In genomic region chr9:93091453-93092081, GRCh38 we compare ENCODE assay signal across 8 cellular contexts. TPM values are rescaled to one million over a fixed set of nuclear protein-coding genes. Genes with fewer than 3 reads are reported as not detected.
A peak's percentile ranks its signal among the peaks of the same experiment; 100 is the strongest.
DNase-seq lines count a peak whose midpoint lies in the region; ATAC-seq and TF ChIP-seq lines count a peak whose summit lies in the region.

No MANE protein-coding gene starts in this region.

- H3K36me3 Mint-ChIP-seq in CD4-positive, alpha-beta T cell (ENCODE audit: low read depth): peaks cover 37% of the 10 kb centered on the region
- H3K36me3 Mint-ChIP-seq in activated naive CD8-positive, alpha-beta T cell treated with anti-CD3 and anti-CD28 coated beads for 36 hours: peaks cover 36% of the 10 kb centered on the region

- no peak for TF ChIP-seq POLR2A in transverse colon (IDR thresholded peaks at IDR 0.05)

- no peaks in the 10 kb centered on the region for H3K27me3 ChIP-seq in CD4-positive, alpha-beta T cell (ENCODE audit: control insufficient read depth, insufficient read depth, low read length)
- H3K27me3 ChIP-seq in aorta (ENCODE audit: control insufficient read depth in 1 of 2, insufficient read depth in 2 of 2, low read length in 1 of 2): no peaks in the 10 kb centered on the region
- no peaks in the 10 kb centered on the region for H3K27me3 ChIP-seq in transverse colon

- no peak overlapping the region for H3K4me3 Mint-ChIP-seq in CD4-positive, alpha-beta T cell
- H3K4me3 Mint-ChIP-seq in activated naive CD8-positive, alpha-beta T cell treated with anti-CD3 and anti-CD28 coated beads for 36 hours: no peak overlapping the region

- in situ Hi-C loops in transverse colon (cut with MboI; ENCODE audit: low pct_ligation_motif_present in 1 of 4, low pct_unique_long_range_greater_than_20kb in 1 of 4, low sequenced_read_pairs in 3 of 4): no loop called here

- H3K4me3 ChIP-seq in aorta (ENCODE audit: low read length in 2 of 2): no peak overlapping the region
- H3K4me3 ChIP-seq in transverse colon: no peak overlapping the region

- peak in 6 of 10 experiments; percentile 30 to 58 (median 46) for DNase-seq in CD4-positive, alpha-beta T cell
- DNase-seq in NCI-H226 (peak; percentile 87), mesenteric fat pad (ENCODE audit: low spot score) (peak; percentile 55), aorta (peak; percentile 61 to 79), GF-D8 (lab: John Stamatoyannopoulos, UW) (no peak), transverse colon (no peak), NCI-H2107 treated with DMSO at 0.1 percent for 48 hours (lab: John Stamatoyannopoulos, UW; ENCODE audit: unreplicated experiment) (no peak)
- DNase-seq in activated naive CD8-positive, alpha-beta T cell treated with anti-CD3 and anti-CD28 coated beads for 36 hours: peak; percentile 70

- CTCF ChIA-PET in CD4-positive, alpha-beta T cell (lab: Charles Lee): interaction anchor here (1.1 kb wide), 1 partner anchor 88 kb away, joined by 5 read pairs; no protein-coding TSS in a partner anchor

- 79 to 85% methylated on average over 3 of the region's 3 CpGs for WGBS in aorta, 2 donors
- WGBS in transverse colon (ENCODE audit: low coverage in 1 of 2), 2 donors: 80% methylated on average over 3 of the region's 3 CpGs; no CpG with 5 or more reads in 1 of the 2 donors

- POLR2A ChIA-PET in CD4-positive, alpha-beta T cell (lab: Charles Lee): interaction anchor here (0.6 to 3.0 kb wide), 4 partner anchors 11 to 55 kb away, joined by 3 to 15 read pairs (median 3); no protein-coding TSS in a partner anchor

- no peaks in the 10 kb centered on the region for H3K27me3 Mint-ChIP-seq in CD4-positive, alpha-beta T cell
- no peaks in the 10 kb centered on the region for H3K27me3 Mint-ChIP-seq in activated naive CD8-positive, alpha-beta T cell treated with anti-CD3 and anti-CD28 coated beads for 36 hours

- no peaks in the 10 kb centered on the region for H3K4me1 ChIP-seq in aorta (ENCODE audit: control insufficient read depth in 1 of 2, insufficient read depth in 2 of 2, low read length in 2 of 2)
- H3K4me1 ChIP-seq in transverse colon: peaks cover 4 to 26% (median 7%) of the 10 kb centered on the region in 4 donors

- peaks cover 56% of the 10 kb centered on the region for H3K4me1 Mint-ChIP-seq in CD4-positive, alpha-beta T cell (ENCODE audit: low read depth)
- peaks cover 60% of the 10 kb centered on the region for H3K4me1 Mint-ChIP-seq in activated naive CD8-positive, alpha-beta T cell treated with anti-CD3 and anti-CD28 coated beads for 36 hours

- TF ChIP-seq CTCF in CD4-positive, alpha-beta T cell (IDR thresholded peaks at IDR 0.05): no peak
- no peak for TF ChIP-seq CTCF in transverse colon (IDR thresholded peaks at IDR 0.05)

- no peak overlapping the region for H3K27ac ChIP-seq in CD4-positive, alpha-beta T cell (ENCODE audit: low read depth, low read length)
- H3K27ac ChIP-seq in aorta (ENCODE audit: low read depth in 1 of 2, low read length in 2 of 2) (no peak overlapping the region), transverse colon (no peak overlapping the region)

- H3K27ac Mint-ChIP-seq in CD4-positive, alpha-beta T cell: peak overlapping the region; percentile 99
- H3K27ac Mint-ChIP-seq in activated naive CD8-positive, alpha-beta T cell treated with anti-CD3 and anti-CD28 coated beads for 36 hours: peak overlapping the region; percentile 84

- H3K36me3 ChIP-seq in aorta (ENCODE audit: control insufficient read depth in 1 of 2, insufficient read depth in 2 of 2, low read length in 1 of 2): no peaks in the 10 kb centered on the region
- no peaks in the 10 kb centered on the region for H3K36me3 ChIP-seq in transverse colon

- no peaks in the 10 kb centered on the region for H3K9me3 ChIP-seq in CD4-positive, alpha-beta T cell (ENCODE audit: control insufficient read depth, low read length)
- H3K9me3 ChIP-seq in aorta (ENCODE audit: control insufficient read depth, low read length) (peaks cover 2% of the 10 kb centered on the region), transverse colon (no peaks in the 10 kb centered on the region)

- no peaks in the 10 kb centered on the region for H3K9me3 Mint-ChIP-seq in CD4-positive, alpha-beta T cell
- peaks cover 28% of the 10 kb centered on the region for H3K9me3 Mint-ChIP-seq in activated naive CD8-positive, alpha-beta T cell treated with anti-CD3 and anti-CD28 coated beads for 36 hours

- no peak for TF ChIP-seq EP300 in transverse colon (IDR thresholded peaks at IDR 0.05; ENCODE audit: low read depth)

- intact Hi-C loops in CD4-positive, alpha-beta T cell (cut with DNase I, micrococcal nuclease): loop anchor here in 1 of 2 experiments (5.0 kb wide), 1 partner anchor 84 kb away; no protein-coding TSS in a partner anchor
- intact Hi-C loops in aorta (cut with DNase I) (loop anchor here (10.0 kb wide), 1 partner anchor 87 kb away; no protein-coding TSS in a partner anchor), transverse colon (cut with DNase I; ENCODE audit: low total_unique reads) (no loop called here)

- no peak for ATAC-seq in CD4-positive, alpha-beta T cell (ENCODE audit: poor library complexity)
- no peak for ATAC-seq in aorta (ENCODE audit: low FRiP score)

RNA-seq across cellular contexts. Expression of gene CARD19, which starts 4.5 kb away (rescaled TPM):
- total RNA-seq in CD4-positive, alpha-beta T cell: 10 to 100 TPM; 38.8 to 39.2 TPM
- 10 to 100 TPM; 36.5 to 38.6 TPM for total RNA-seq in activated naive CD8-positive, alpha-beta T cell treated with anti-CD3 and anti-CD28 coated beads for 36 hours
- total RNA-seq in mesenteric fat pad (38.9 TPM), aorta (10 to 100 TPM; 47.7 to 50.5 TPM), transverse colon (100 to 1,000 TPM in 2 of 4 donors, 10 to 100 TPM in 2; 16.3 to 105 (median 88.2) TPM)
- 10 to 100 TPM; 80.1 to 92.3 TPM for polyA plus RNA-seq in aorta

RNA-seq across cellular contexts. Expression of gene SUSD3, which starts 33.1 kb away (rescaled TPM):
- 10 to 100 TPM; 33.9 to 35.6 TPM for total RNA-seq in CD4-positive, alpha-beta T cell
- total RNA-seq in activated naive CD8-positive, alpha-beta T cell treated with anti-CD3 and anti-CD28 coated beads for 36 hours: 10 to 100 TPM; 27.1 to 28.8 TPM
- total RNA-seq in mesenteric fat pad: 2.0 TPM
- total RNA-seq in aorta: 10 to 100 TPM in 1 of 2 donors, 1 to 10 TPM in 1; 3.8 to 10.3 TPM
- polyA plus RNA-seq in aorta: 1 to 10 TPM; 2.6 to 5.0 TPM
- total RNA-seq in transverse colon: 1 to 10 TPM in 2 of 4 donors, not detected in 2; 1.9 to 2.7 TPM

RNA-seq across cellular contexts. Expression of gene NINJ1, which starts 42.5 kb away (rescaled TPM):
- total RNA-seq in CD4-positive, alpha-beta T cell: 10 to 100 TPM; 87.8 to 87.9 TPM
- total RNA-seq in activated naive CD8-positive, alpha-beta T cell treated with anti-CD3 and anti-CD28 coated beads for 36 hours: 10 to 100 TPM; 74.9 to 77.8 TPM
- total RNA-seq in mesenteric fat pad (58.8 TPM), aorta (10 to 100 TPM; 66.8 to 80.3 TPM), transverse colon (10 to 100 TPM; 29.5 to 67.7 (median 38.5) TPM)
- polyA plus RNA-seq in aorta: 100 to 1,000 TPM in 1 of 2 donors, 10 to 100 TPM in 1; 46.7 to 113 TPM

Comparison
In these comparisons a context has a peak if more than half of its experiments do, and no peak if none do; other contexts are left out.
1. DNase-seq: peak in CD4-positive, alpha-beta T cell (6 of 10), NCI-H226 (single experiment), activated naive CD8-positive, alpha-beta T cell treated with anti-CD3 and anti-CD28 coated beads for 36 hours (single experiment), mesenteric fat pad (single experiment) and aorta (2 of 2); none in GF-D8 (single experiment), transverse colon (single experiment) and NCI-H2107 treated with DMSO at 0.1 percent for 48 hours (single experiment).